9 cellular contexts compared by ENCODE assay signal in the genomic region with DNA sequence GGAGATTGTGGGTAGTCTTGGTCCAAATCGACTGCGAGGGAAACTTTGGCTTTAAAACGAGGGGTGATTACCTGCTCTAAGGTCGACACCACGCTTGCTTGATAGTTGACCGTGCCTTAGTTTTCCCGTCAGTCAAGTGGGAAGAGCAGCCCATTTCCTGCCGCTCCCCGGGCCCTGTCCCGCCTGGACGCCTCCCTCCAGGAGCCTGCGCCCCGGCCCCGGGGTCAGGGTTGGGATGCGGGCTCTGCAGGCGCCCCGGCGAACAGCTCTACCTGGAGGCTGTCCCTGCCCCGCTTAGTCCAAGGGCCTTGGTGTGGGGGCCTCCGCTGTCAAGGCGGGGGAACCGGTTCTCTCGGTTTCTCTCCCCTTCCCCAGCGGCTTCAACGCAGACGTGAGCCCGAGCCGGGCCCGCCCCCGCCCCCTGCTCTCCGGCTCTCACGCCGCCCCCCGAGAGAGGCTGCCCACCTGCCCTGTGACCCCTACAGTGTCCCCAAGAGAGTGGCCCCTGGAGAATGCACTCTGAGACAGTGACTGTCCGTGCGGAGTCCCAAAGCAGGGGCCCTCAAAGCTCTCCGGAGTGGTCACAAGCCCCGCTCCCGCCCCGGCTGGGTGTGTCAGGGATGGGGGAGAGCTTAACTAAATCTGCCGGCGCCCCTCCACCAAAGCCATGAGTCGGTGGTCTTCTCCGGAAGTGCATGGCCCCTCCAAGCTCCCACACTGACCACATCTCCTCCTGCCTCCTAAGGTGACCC.
DNase-seq lines count a peak whose midpoint lies in the region; ATAC-seq and TF ChIP-seq lines count a peak whose summit lies in the region.
"Had no signal": no experiment of that assay in that cellular context is flagged by ENCODE, and none has a peak within 500 bp of the region (broad histone marks: within the 10 kb centered on the region; RNA-seq: fewer than 3 reads in every experiment).

No MANE protein-coding gene starts in this region.

- POLR2A ChIA-PET in T-cell (lab: Charles Lee): no interaction called here

- no peaks in the 10 kb centered on the region for H3K36me3 Mint-ChIP-seq in T-cell
- peaks cover 9% of the 10 kb centered on the region for H3K36me3 Mint-ChIP-seq in osteocyte (ENCODE audit: unreplicated experiment)

- H3K4me3 Mint-ChIP-seq in T-cell (peak overlapping the region; percentile 65 to 70 (median 67)), osteocyte (ENCODE audit: unreplicated experiment) (peak overlapping the region; percentile 60)

- DNase-seq in DMS53 treated with DMSO at 0.1 percent for 48 hours (lab: John Stamatoyannopoulos, UW; ENCODE audit: unreplicated experiment) (peak; percentile 5), T-cell (peak in 1 of 34 experiments; percentile 24), osteocyte (ENCODE audit: extremely low spot score, unreplicated experiment) (no peak), NCI-H2227 (lab: John Stamatoyannopoulos, UW; ENCODE audit: unreplicated experiment) (no peak), NCI-H82 treated with DMSO at 0.1 percent for 48 hours (lab: John Stamatoyannopoulos, UW; ENCODE audit: unreplicated experiment) (no peak), epidermal melanocyte (ENCODE audit: insufficient read length, low spot score) (no peak), MV-4-11 (lab: John Stamatoyannopoulos, UW) (no peak)
- DNase-seq: NCI-H524 treated with DMSO at 0.1 percent for 48 hours had no signal

- no peaks in the 10 kb centered on the region for H3K9me3 Mint-ChIP-seq in T-cell
- H3K9me3 Mint-ChIP-seq in osteocyte (ENCODE audit: unreplicated experiment): no peaks in the 10 kb centered on the region

- H3K27ac Mint-ChIP-seq in T-cell: peak overlapping the region in 1 of 2 donors; percentile 36
- no peak overlapping the region for H3K27ac Mint-ChIP-seq in osteocyte (ENCODE audit: unreplicated experiment)

- CTCF ChIA-PET in T-cell (lab: Charles Lee): no interaction called here

- no peak for TF ChIP-seq CTCF in osteocyte (IDR thresholded peaks at IDR 0.05)

- H3K27me3 Mint-ChIP-seq in T-cell (peaks cover 0 to 1% of the 10 kb centered on the region in 2 donors), osteocyte (ENCODE audit: unreplicated experiment) (peaks cover 8% of the 10 kb centered on the region)

- no peak for ATAC-seq in T-cell (replicated peaks in 1 of 4)
- peak; percentile 6 for ATAC-seq in esophagus mucosa

- peaks cover 12 to 38% (median 30%) of the 10 kb centered on the region in 3 donors for H3K4me1 Mint-ChIP-seq in T-cell
- H3K4me1 Mint-ChIP-seq in osteocyte (ENCODE audit: unreplicated experiment): peaks cover 36% of the 10 kb centered on the region
